ENCODE assay signal across 8 cellular contexts in the genomic region with DNA sequence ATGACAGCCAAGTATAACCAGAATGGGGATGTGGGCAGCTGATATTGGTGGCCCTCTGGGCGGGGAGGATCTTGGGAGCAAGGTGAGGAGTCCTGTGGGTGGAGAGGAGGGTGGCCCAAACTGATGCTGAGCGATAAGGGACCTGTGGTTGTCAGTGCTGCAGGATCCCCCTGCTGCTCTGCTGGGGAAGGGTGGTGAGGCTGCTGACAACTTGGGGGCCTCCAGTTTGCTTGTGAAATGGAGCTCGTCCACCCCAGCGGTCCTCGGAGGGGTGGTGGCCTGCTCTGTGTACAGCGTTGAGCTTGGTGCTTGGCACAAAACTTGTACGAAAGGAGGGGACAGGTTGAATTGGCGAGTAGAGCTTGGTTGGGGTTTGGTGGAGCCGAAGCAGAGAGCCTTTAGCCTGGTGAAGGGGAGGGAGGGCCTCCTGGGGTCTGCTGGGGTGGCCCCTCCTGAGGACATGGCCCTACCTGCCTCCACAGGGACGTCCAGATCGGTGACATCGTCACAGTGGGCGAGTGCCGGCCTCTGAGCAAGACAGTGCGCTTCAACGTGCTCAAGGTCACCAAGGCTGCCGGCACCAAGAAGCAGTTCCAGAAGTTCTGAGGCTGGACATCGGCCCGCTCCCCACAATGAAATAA. TPM values are rescaled to one million over a fixed set of nuclear protein-coding genes. Genes with fewer than 3 reads are reported as not detected.
DNase-seq lines count a peak whose midpoint lies in the region; ATAC-seq and TF ChIP-seq lines count a peak whose summit lies in the region.

No MANE protein-coding gene starts in this region.

- no peaks in the 10 kb centered on the region for H3K9me2 ChIP-seq in SU-DHL-6 (replicated peaks; ENCODE audit: insufficient read depth, low read length)

- ATAC-seq in GM18502 (IDR thresholded peaks at IDR 0.05; ENCODE audit: poor library complexity, unreplicated experiment): no peak

- intact Hi-C loops in dendritic cell treated with granulocyte-macrophage colony-stimulating factor and Interleukin-4, amounts not matched to agents 40 ng/mL and 50 ng/mL, for 4 days (cut with micrococcal nuclease): loop anchor here (5.0 kb wide), 1 partner anchor 178 kb away; a partner anchor contains a TSS

- peak overlapping the region; percentile 99 for H3K9ac ChIP-seq in SU-DHL-6 (ENCODE audit: low read length)

- peaks cover 34% of the 10 kb centered on the region for H3K4me1 Mint-ChIP-seq in dendritic cell treated with granulocyte-macrophage colony-stimulating factor and Interleukin-4, amounts not matched to agents 40 ng/mL and 50 ng/mL, for 4 days (ENCODE audit: low read depth)

- peak overlapping the region; percentile 83 for H3K4me2 ChIP-seq in SU-DHL-6 (ENCODE audit: low read depth, low read length, poor library complexity, severe bottlenecking)

- TF ChIP-seq POLR2A in GM18526 (IDR thresholded peaks at IDR 0.05; ENCODE audit: extremely low read depth, insufficient read length): peak; percentile 23

- H3K36me3 ChIP-seq in SU-DHL-6 (ENCODE audit: low read length): peaks cover 24% of the 10 kb centered on the region

- no peak overlapping the region for H3K4me3 Mint-ChIP-seq in dendritic cell treated with granulocyte-macrophage colony-stimulating factor and Interleukin-4, amounts not matched to agents 40 ng/mL and 50 ng/mL, for 4 days

- peaks cover 3% of the 10 kb centered on the region for H3K27me3 Mint-ChIP-seq in dendritic cell treated with granulocyte-macrophage colony-stimulating factor and Interleukin-4, amounts not matched to agents 40 ng/mL and 50 ng/mL, for 4 days

- H4K20me1 ChIP-seq in SU-DHL-6 (ENCODE audit: low read depth, low read length): peaks cover 14% of the 10 kb centered on the region; the same call in 1 of the 2 replicates

- H3F3A ChIP-seq in SU-DHL-6 (ENCODE audit: insufficient read depth): peaks cover 61% of the 10 kb centered on the region

- TF ChIP-seq CTCF in SU-DHL-6 (IDR thresholded peaks at IDR 0.05; ENCODE audit: insufficient read depth, low read length, poor library complexity, severe bottlenecking): no peak

- peaks cover 45% of the 10 kb centered on the region for H3K36me3 Mint-ChIP-seq in dendritic cell treated with granulocyte-macrophage colony-stimulating factor and Interleukin-4, amounts not matched to agents 40 ng/mL and 50 ng/mL, for 4 days (ENCODE audit: low read depth)

- no peak overlapping the region for H3K27ac ChIP-seq in SU-DHL-6 (ENCODE audit: low read depth, low read length)
- H3K27ac ChIP-seq in skin epidermis: peak overlapping the region in 19 of 21 experiments; percentile 72 to 98 (median 83)

- H3K9me3 ChIP-seq in SU-DHL-6 (ENCODE audit: insufficient read depth, low read length): no peaks in the 10 kb centered on the region

- H3K9me3 Mint-ChIP-seq in dendritic cell treated with granulocyte-macrophage colony-stimulating factor and Interleukin-4, amounts not matched to agents 40 ng/mL and 50 ng/mL, for 4 days: no peaks in the 10 kb centered on the region

- no peak for DNase-seq in RKO (ENCODE audit: low spot score)
- no peak for DNase-seq in NCI-H82 treated with DMSO at 0.1 percent for 48 hours (lab: John Stamatoyannopoulos, UW; ENCODE audit: unreplicated experiment)
- no peak for DNase-seq in mesenteric fat pad (ENCODE audit: low spot score)

- no peak overlapping the region for H2AFZ ChIP-seq in SU-DHL-6 (ENCODE audit: low read depth, low read length, severe bottlenecking)

- peak overlapping the region; percentile 37 for H3K27ac Mint-ChIP-seq in dendritic cell treated with granulocyte-macrophage colony-stimulating factor and Interleukin-4, amounts not matched to agents 40 ng/mL and 50 ng/mL, for 4 days

- H3K4me3 ChIP-seq in SU-DHL-6 (ENCODE audit: insufficient read depth, low read length, poor library complexity, severe bottlenecking): no peak overlapping the region
- H3K4me3 ChIP-seq in skin epidermis: peak overlapping the region; percentile 24 to 43 (median 28)

- no peaks in the 10 kb centered on the region for H3K27me3 ChIP-seq in SU-DHL-6 (ENCODE audit: low read length)

- peaks cover 8% of the 10 kb centered on the region for H3K79me2 ChIP-seq in SU-DHL-6 (ENCODE audit: insufficient read depth, low read length)

RNA-seq across cellular contexts. Expression of a gene that starts 2.9 kb away (rescaled TPM):
- 1,458 TPM for total RNA-seq in mesenteric fat pad

RNA-seq across cellular contexts. Expression of a gene that starts 11.7 kb away (rescaled TPM):
- 2,027 TPM for total RNA-seq in mesenteric fat pad

RNA-seq across cellular contexts. Expression of a gene that starts 13.3 kb away (rescaled TPM):
- total RNA-seq in mesenteric fat pad: 476 TPM

RNA-seq across cellular contexts. Expression of a gene that starts 25.1 kb away (rescaled TPM):
- total RNA-seq in mesenteric fat pad: 6.2 TPM

RNA-seq across cellular contexts. Expression of a gene that starts 28.7 kb away (rescaled TPM):
- 76.2 TPM for total RNA-seq in mesenteric fat pad
